In the genomic region with DNA sequence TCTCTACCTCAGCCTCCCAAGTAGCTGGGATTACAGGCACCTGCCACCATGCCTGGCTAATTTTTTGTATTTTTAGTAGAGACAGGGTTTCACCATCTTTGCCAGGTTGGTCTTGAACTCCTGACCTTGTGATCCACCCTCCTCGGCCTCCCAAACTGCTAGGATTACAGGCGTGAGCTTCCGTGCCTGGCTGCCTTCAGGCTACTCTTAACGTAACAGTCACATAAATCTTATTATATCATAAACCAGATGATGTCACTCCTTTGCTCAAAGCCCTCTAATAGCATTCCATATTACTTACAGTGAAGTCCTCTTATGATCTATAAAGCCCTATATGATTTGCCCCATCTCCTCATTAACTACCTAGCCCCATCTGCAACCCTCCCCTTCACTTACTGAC, we compare ENCODE assay signal across 12 cellular contexts. TPM values are rescaled to one million over a fixed set of nuclear protein-coding genes. Genes with fewer than 3 reads are reported as not detected.
"Had no signal": no experiment of that assay in that cellular context is flagged by ENCODE, and none has a peak within 500 bp of the region (broad histone marks: within the 10 kb centered on the region; RNA-seq: fewer than 3 reads in every experiment).

No MANE protein-coding gene starts in this region.

RNA-seq across cellular contexts. Expression of gene MYCT1, which starts 51.0 kb away (rescaled TPM):
- total RNA-seq: activated B cell treated with CpG ODN at 0.5 μM for 24 hours; activated CD4-positive, alpha-beta memory T cell treated with anti-CD3 and anti-CD28 coated beads for 36 hours; activated CD4-positive, alpha-beta memory T cell treated with anti-CD3 and anti-CD28 coated beads, Interleukin-2, amount 10 ng/mL, durations not matched to agents 7 days and 5 days; activated CD4-positive, alpha-beta T cell treated with anti-CD3 and anti-CD28 coated beads for 36 hours; activated CD4-positive, alpha-beta T cell treated with anti-CD3 and anti-CD28 coated beads, Interleukin-2, amount 10 ng/mL, durations not matched to agents 24 days and 14 days; activated CD4-positive, alpha-beta T cell treated with anti-CD3 and anti-CD28 coated beads, Interleukin-2, amount 10 ng/mL, durations not matched to agents 7 days and 5 days; activated CD8-positive, alpha-beta memory T cell treated with anti-CD3 and anti-CD28 coated beads for 36 hours; activated CD8-positive, alpha-beta memory T cell treated with anti-CD3 and anti-CD28 coated beads, Interleukin-2, amount 10 ng/mL, durations not matched to agents 7 days and 5 days; activated CD8-positive, alpha-beta T cell treated with anti-CD3 and anti-CD28 coated beads for 36 hours; activated CD8-positive, alpha-beta T cell treated with anti-CD3 and anti-CD28 coated beads, Interleukin-2, amount 10 ng/mL, durations not matched to agents 7 days and 5 days; T-helper 1 cell treated with Interleukin-12 subunit alpha and Interleukin-12 subunit beta and Interleukin-4 antibody, amounts not matched to agents 30 ng/mL and 1 ng/mL, for 36 hours; T-helper 2 cell treated with Interferon-gamma antibody and Interleukin-4, amounts not matched to agents 100 ng/mL and 5 ng/mL, for 36 hours had no signal
